ENCODE assay signal across 8 cellular contexts in genomic region chr4:75916091-75916661, GRCh38. TPM values are rescaled to one million over a fixed set of nuclear protein-coding genes. Genes with fewer than 3 reads are reported as not detected.
DNase-seq lines count a peak whose midpoint lies in the region; ATAC-seq, FAIRE-seq and TF ChIP-seq lines count a peak whose summit lies in the region.

No MANE protein-coding gene starts in this region.

- TF ChIP-seq CTCF in CD14-positive monocyte (IDR thresholded peaks at IDR 0.05) = peak; percentile 83
- peak; percentile 83 for TF ChIP-seq CTCF in Panc1 (IDR thresholded peaks at IDR 0.05)
- TF ChIP-seq CTCF in cardiac fibroblast (IDR thresholded peaks at IDR 0.05; ENCODE audit: low read depth, low read length) = peak; percentile 93
- peak; percentile 82 for TF ChIP-seq CTCF in type B pancreatic cell (conservative IDR thresholded peaks at IDR 0.05)

- H3K27me3 Mint-ChIP-seq in CD14-positive monocyte (ENCODE audit: low read depth in 3 of 3) (no peaks in the 10 kb centered on the region), type B pancreatic cell (no peaks in the 10 kb centered on the region)

- BruUV-seq in Panc1 (replicated peaks; lab: Mats Ljungman, UMichigan) = no TSS peak

- peaks cover 6% of the 10 kb centered on the region for H3K4me1 Mint-ChIP-seq in CD14-positive monocyte
- peaks cover 9% of the 10 kb centered on the region for H3K4me1 Mint-ChIP-seq in type B pancreatic cell (ENCODE audit: unreplicated experiment)

- in situ Hi-C loops in Panc1 (cut with HindIII; ENCODE audit: low pct_unique_long_range_greater_than_20kb, low sequenced_read_pairs) = no loop called here

- no peaks in the 10 kb centered on the region for H3K36me3 ChIP-seq in Panc1 (ENCODE audit: control insufficient read depth, insufficient read depth, low read length)

- TF ChIP-seq POLR2A in GM12892 (IDR thresholded peaks at IDR 0.05; ENCODE audit: low read depth, low read length) = no peak

- H3K4me1 ChIP-seq in Panc1 (ENCODE audit: control insufficient read depth, insufficient read depth, low read length) = no peaks in the 10 kb centered on the region

- CTCF ChIA-PET in Panc1 (lab: Charles Lee) = interaction anchor here (0.5 to 0.6 kb wide), 2 partner anchors 143 to 171 kb away, joined by 3 to 5 read pairs; no protein-coding TSS in a partner anchor

- H3K9me3 Mint-ChIP-seq in CD14-positive monocyte (peaks cover 0 to 6% (median 3%) of the 10 kb centered on the region in 7 donors), type B pancreatic cell (peaks cover 1% of the 10 kb centered on the region)

- peak; percentile 73 for ATAC-seq in HG03354 (IDR thresholded peaks at IDR 0.05; ENCODE audit: poor library complexity, severe bottlenecking, unreplicated experiment)
- ATAC-seq in Panc1 = peak; percentile 82; the same call in 1 of the 2 replicates

- H3K4me3 ChIP-seq in Panc1 (ENCODE audit: low read depth in 2 of 2, low read length in 2 of 2) (no peak overlapping the region), cardiac fibroblast (replicated peaks in 1 of 2; ENCODE audit: low read depth in 2 of 2, low read length in 2 of 2) (no peak overlapping the region)

- DNase-seq in CD14-positive monocyte (ENCODE audit: low spot score) (no peak), GM12892 (ENCODE audit: insufficient read length) (no peak), Panc1 (ENCODE audit: low read depth, low spot score) (peak; percentile 41), cardiac fibroblast (ENCODE audit: low read depth in 2 of 2) (peak; percentile 63 to 67), left kidney (ENCODE audit: low read depth, low spot score) (peak; percentile 83), type B pancreatic cell (ENCODE audit: extremely low spot score, unreplicated experiment) (no peak), cerebellar nuclear complex (lab: John Stamatoyannopoulos, UW) (no peak)

- H3K4me3 Mint-ChIP-seq in CD14-positive monocyte (no peak overlapping the region), type B pancreatic cell (no peak overlapping the region)

- H3K36me3 Mint-ChIP-seq in CD14-positive monocyte = peaks cover 79 to 85% of the 10 kb centered on the region in 2 donors
- H3K36me3 Mint-ChIP-seq in type B pancreatic cell = peaks cover 10% of the 10 kb centered on the region

- no peaks in the 10 kb centered on the region for H3K9me3 ChIP-seq in Panc1 (ENCODE audit: control insufficient read depth, insufficient read depth, low read depth, low read length)

- no peaks in the 10 kb centered on the region for H3K27me3 ChIP-seq in Panc1 (ENCODE audit: control insufficient read depth, insufficient read depth, low read length)

- peak; percentile 88 for FAIRE-seq in GM12892 (lab: Jason Lieb, UNC)

- POLR2A ChIA-PET in Panc1 (lab: Charles Lee) = no interaction called here

- intact Hi-C loops in CD14-positive monocyte (cut with micrococcal nuclease) = no loop called here
- intact Hi-C loops in Panc1 (cut with micrococcal nuclease; ENCODE audit: unreplicated experiment) = no loop called here

- no peak overlapping the region for H3K27ac ChIP-seq in Panc1 (ENCODE audit: low read length)

- H3K27ac Mint-ChIP-seq in CD14-positive monocyte (peak overlapping the region in 1 of 7 donors; percentile 42), type B pancreatic cell (peak overlapping the region; percentile 71)

RNA-seq across cellular contexts. Expression of gene PPEF2, which starts 13.9 kb away (rescaled TPM):
- polyA plus RNA-seq in CD14-positive monocyte = not detected
- not detected for polyA plus RNA-seq in GM12892 (2012; ENCODE audit: missing spikeins)
- not detected for total RNA-seq in Panc1 (2021; ENCODE audit: unreplicated experiment)
- polyA plus RNA-seq in Panc1 (2012; ENCODE audit: insufficient read length) = not detected
- total RNA-seq in type B pancreatic cell (ENCODE audit: low replicate concordance) = not detected in 2 replicates

RNA-seq across cellular contexts. Expression of gene NAAA, which starts 24.6 kb away (rescaled TPM):
- polyA plus RNA-seq in CD14-positive monocyte = 100 to 1,000 TPM; 170 to 231 TPM
- 7.2 TPM for polyA plus RNA-seq in GM12892 (2012; ENCODE audit: missing spikeins)
- total RNA-seq in Panc1 (2021; ENCODE audit: unreplicated experiment) (11.9 TPM), type B pancreatic cell (ENCODE audit: low replicate concordance) (10.7 and 20.2 TPM in 2 replicates)
- 21.4 TPM for polyA plus RNA-seq in Panc1 (2012; ENCODE audit: insufficient read length)

Comparison
In these comparisons a context has a peak if more than half of its experiments do, and no peak if none do; other contexts are left out.
1. DNase-seq: peak in Panc1 (single experiment), cardiac fibroblast (2 of 2) and left kidney (single experiment); none in CD14-positive monocyte (single experiment), GM12892 (single experiment), type B pancreatic cell (single experiment) and cerebellar nuclear complex (0 of 2).
2. Peak in every context shown above with its lines, with median percentiles within 50 percentile points of each other: CTCF ChIP-seq.